Comparison of ENCODE assay signal across 9 cellular contexts in the genomic region with DNA sequence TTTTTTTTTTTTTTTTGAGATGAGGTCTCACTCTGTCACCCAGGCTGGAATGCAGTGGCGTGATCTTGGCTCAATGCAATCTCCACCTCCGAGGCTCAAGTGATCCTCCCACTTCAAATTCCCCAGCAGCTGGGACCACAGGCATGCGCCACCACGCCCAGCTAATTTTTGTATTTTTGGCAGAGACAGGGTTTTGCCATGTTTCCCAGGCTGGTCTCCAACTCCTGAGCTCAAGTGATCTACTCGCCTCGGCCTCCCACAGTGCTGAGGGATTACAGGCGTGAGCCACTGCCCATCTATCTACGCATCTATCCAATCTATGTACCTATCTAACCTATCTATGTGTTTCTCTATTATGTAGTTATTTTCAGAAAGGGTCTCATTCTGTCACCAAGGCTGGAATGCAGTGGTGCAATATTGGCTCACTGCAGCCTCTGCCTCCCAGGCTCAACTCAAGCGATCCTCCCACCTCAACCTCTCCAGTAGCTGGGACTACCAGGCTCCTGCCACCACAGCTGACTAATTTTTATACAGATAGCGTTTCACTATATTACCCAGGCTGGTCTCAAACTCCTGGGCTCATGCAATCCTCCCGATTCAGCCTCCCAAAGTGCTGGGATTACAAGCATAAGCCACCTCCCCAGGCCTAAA. TPM values are rescaled to one million over a fixed set of nuclear protein-coding genes. Genes with fewer than 3 reads are reported as not detected.
DNase-seq lines count a peak whose midpoint lies in the region; ATAC-seq, FAIRE-seq and TF ChIP-seq lines count a peak whose summit lies in the region.
"Had no signal": no experiment of that assay in that cellular context is flagged by ENCODE, and none has a peak within 500 bp of the region (broad histone marks: within the 10 kb centered on the region; RNA-seq: fewer than 3 reads in every experiment).

No MANE protein-coding gene starts in this region.

- H3K27ac ChIP-seq in heart left ventricle (no peak overlapping the region), esophagus muscularis mucosa (replicated peaks in 1 of 4) (no peak overlapping the region)
- H3K27ac ChIP-seq: Peyer's patch had no signal

- no peaks in the 10 kb centered on the region for H3K27me3 ChIP-seq in heart left ventricle
- H3K27me3 ChIP-seq in esophagus muscularis mucosa = no peaks in the 10 kb centered on the region
- H3K27me3 ChIP-seq: Peyer's patch had no signal

- H3K4me1 Mint-ChIP-seq in activated CD4-positive, alpha-beta memory T cell treated with anti-CD3 and anti-CD28 coated beads, Interleukin-2, amount 10 ng/mL, durations not matched to agents 7 days and 5 days = peaks cover 31% of the 10 kb centered on the region
- H3K4me1 Mint-ChIP-seq in stimulated activated effector memory CD8-positive, alpha-beta T cell treated with anti-CD3 and anti-CD28 coated beads, Interleukin-12 subunit alpha, Interleukin-12 subunit beta, amount 100 ng/mL, for 72 hours = peaks cover 36% of the 10 kb centered on the region

- peak; percentile 11 for FAIRE-seq in H54 (lab: Jason Lieb, UNC)

- intact Hi-C loops in heart left ventricle (cut with DNase I) = no loop called here
- intact Hi-C loops in esophagus muscularis mucosa (cut with DNase I) = no loop called here

- ATAC-seq in heart left ventricle (peak in 3 of 4 donors; percentile 65 to 70 (median 66)), GM18858 (IDR thresholded peaks at IDR 0.05; ENCODE audit: unreplicated experiment) (no peak)
- ATAC-seq in stimulated activated effector memory CD8-positive, alpha-beta T cell treated with anti-CD3 and anti-CD28 coated beads, Interleukin-12 subunit alpha, Interleukin-12 subunit beta, amount 100 ng/mL, for 72 hours = no peak

- no peaks in the 10 kb centered on the region for H3K9me3 ChIP-seq in heart left ventricle
- no peaks in the 10 kb centered on the region for H3K9me3 ChIP-seq in esophagus muscularis mucosa
- H3K9me3 ChIP-seq: Peyer's patch had no signal

- no peak for TF ChIP-seq EP300 in esophagus muscularis mucosa (IDR thresholded peaks at IDR 0.05)

- H3K4me1 ChIP-seq in heart left ventricle = peaks cover 0 to 79% (median 23%) of the 10 kb centered on the region in 12 donors
- H3K4me1 ChIP-seq in esophagus muscularis mucosa = peaks cover 5 to 59% (median 46%) of the 10 kb centered on the region in 4 donors

- no peak overlapping the region for H3K4me3 Mint-ChIP-seq in activated CD4-positive, alpha-beta memory T cell treated with anti-CD3 and anti-CD28 coated beads, Interleukin-2, amount 10 ng/mL, durations not matched to agents 7 days and 5 days
- peak overlapping the region; percentile 32 for H3K4me3 Mint-ChIP-seq in stimulated activated effector memory CD8-positive, alpha-beta T cell treated with anti-CD3 and anti-CD28 coated beads, Interleukin-12 subunit alpha, Interleukin-12 subunit beta, amount 100 ng/mL, for 72 hours

- TF ChIP-seq CTCF in heart left ventricle (IDR thresholded peaks at IDR 0.05) (no peak), esophagus muscularis mucosa (IDR thresholded peaks at IDR 0.05) (no peak)

- H3K4me3 ChIP-seq in heart left ventricle (no peak overlapping the region), esophagus muscularis mucosa (no peak overlapping the region)
- H3K4me3 ChIP-seq: Peyer's patch had no signal

- peak overlapping the region; percentile 50 for H3K27ac Mint-ChIP-seq in activated CD4-positive, alpha-beta memory T cell treated with anti-CD3 and anti-CD28 coated beads, Interleukin-2, amount 10 ng/mL, durations not matched to agents 7 days and 5 days
- peak overlapping the region; percentile 86 for H3K27ac Mint-ChIP-seq in stimulated activated effector memory CD8-positive, alpha-beta T cell treated with anti-CD3 and anti-CD28 coated beads, Interleukin-12 subunit alpha, Interleukin-12 subunit beta, amount 100 ng/mL, for 72 hours

- TF ChIP-seq POLR2A in H54 (IDR thresholded peaks at IDR 0.05; ENCODE audit: low read depth, low read length) (no peak), heart left ventricle (IDR thresholded peaks at IDR 0.05) (no peak), esophagus muscularis mucosa (IDR thresholded peaks at IDR 0.05; ENCODE audit: low read depth) (no peak)

- H3K36me3 ChIP-seq in heart left ventricle = peaks cover 0 to 29% (median 22%) of the 10 kb centered on the region in 9 donors
- peaks cover 11 to 23% (median 21%) of the 10 kb centered on the region in 4 donors for H3K36me3 ChIP-seq in esophagus muscularis mucosa

- POLR2A ChIA-PET in activated CD4-positive, alpha-beta memory T cell treated with anti-CD3 and anti-CD28 coated beads, Interleukin-2, amount 10 ng/mL, durations not matched to agents 7 days and 5 days (lab: Charles Lee) = interaction anchor here (1.1 to 1.7 kb wide), 3 partner anchors 11 to 38 kb away, joined by 3 read pairs; partner anchors contain the start of gene RHOA

- H3K27me3 Mint-ChIP-seq in activated CD4-positive, alpha-beta memory T cell treated with anti-CD3 and anti-CD28 coated beads, Interleukin-2, amount 10 ng/mL, durations not matched to agents 7 days and 5 days = no peaks in the 10 kb centered on the region

- CTCF ChIA-PET in activated CD4-positive, alpha-beta memory T cell treated with anti-CD3 and anti-CD28 coated beads, Interleukin-2, amount 10 ng/mL, durations not matched to agents 7 days and 5 days (lab: Charles Lee) = interaction anchor here (0.5 to 0.7 kb wide), 2 partner anchors 170 to 532 kb away, joined by 3 to 6 read pairs; no protein-coding TSS in a partner anchor

- peaks cover 50% of the 10 kb centered on the region for H3K36me3 Mint-ChIP-seq in activated CD4-positive, alpha-beta memory T cell treated with anti-CD3 and anti-CD28 coated beads, Interleukin-2, amount 10 ng/mL, durations not matched to agents 7 days and 5 days (ENCODE audit: low read depth)
- H3K36me3 Mint-ChIP-seq in stimulated activated effector memory CD8-positive, alpha-beta T cell treated with anti-CD3 and anti-CD28 coated beads, Interleukin-12 subunit alpha, Interleukin-12 subunit beta, amount 100 ng/mL, for 72 hours = peaks cover 64% of the 10 kb centered on the region

- H3K9me3 Mint-ChIP-seq in activated CD4-positive, alpha-beta memory T cell treated with anti-CD3 and anti-CD28 coated beads, Interleukin-2, amount 10 ng/mL, durations not matched to agents 7 days and 5 days = peaks cover 9% of the 10 kb centered on the region
- H3K9me3 Mint-ChIP-seq in stimulated activated effector memory CD8-positive, alpha-beta T cell treated with anti-CD3 and anti-CD28 coated beads, Interleukin-12 subunit alpha, Interleukin-12 subunit beta, amount 100 ng/mL, for 72 hours = peaks cover 3% of the 10 kb centered on the region

- DNase-seq in H54 (ENCODE audit: insufficient read length, low spot score) (no peak), heart left ventricle (peak in 3 of 5 donors; percentile 21 to 44 (median 24)), NOMO-1 treated with dmso at 0.1 percent for 144 hours (lab: John Stamatoyannopoulos, UW; ENCODE audit: unreplicated experiment) (no peak), NCI-H524 (lab: John Stamatoyannopoulos, UW) (no peak), esophagus muscularis mucosa (ENCODE audit: extremely low spot score) (no peak)
- DNase-seq in activated CD4-positive, alpha-beta memory T cell treated with anti-CD3 and anti-CD28 coated beads, Interleukin-2, amount 10 ng/mL, durations not matched to agents 7 days and 5 days = no peak
- DNase-seq in stimulated activated effector memory CD8-positive, alpha-beta T cell treated with anti-CD3 and anti-CD28 coated beads, Interleukin-12 subunit alpha, Interleukin-12 subunit beta, amount 100 ng/mL, for 72 hours (ENCODE audit: low spot score in 2 of 2) = no peak

- 58 to 68% (median 66%) methylated on average over 11 of the region's 11 CpGs for WGBS in heart left ventricle, 4 donors
- WGBS in esophagus muscularis mucosa = 82% methylated on average over 11 of the region's 11 CpGs

RNA-seq across cellular contexts. Expression of gene GPX1, which starts 20.2 kb away (rescaled TPM):
- 10 to 100 TPM; 71.5 to 76.8 TPM for total RNA-seq in activated CD4-positive, alpha-beta memory T cell treated with anti-CD3 and anti-CD28 coated beads, Interleukin-2, amount 10 ng/mL, durations not matched to agents 7 days and 5 days
- total RNA-seq in heart left ventricle (100 to 1,000 TPM in 8 of 9 donors, 10 to 100 TPM in 1; 86.3 to 341 (median 124) TPM), esophagus muscularis mucosa (100 to 1,000 TPM; 154 to 295 (median 226) TPM)
- 100 to 1,000 TPM; 174 to 189 TPM for polyA plus RNA-seq in heart left ventricle

RNA-seq across cellular contexts. Expression of gene RHOA, which starts 33.4 kb away (rescaled TPM):
- total RNA-seq in activated CD4-positive, alpha-beta memory T cell treated with anti-CD3 and anti-CD28 coated beads, Interleukin-2, amount 10 ng/mL, durations not matched to agents 7 days and 5 days = 100 to 1,000 TPM; 504 to 505 TPM
- total RNA-seq in heart left ventricle = 100 to 1,000 TPM; 224 to 479 (median 291) TPM
- 100 to 1,000 TPM; 106 to 406 TPM for polyA plus RNA-seq in heart left ventricle
- total RNA-seq in esophagus muscularis mucosa = 100 to 1,000 TPM; 380 to 521 (median 480) TPM

RNA-seq across cellular contexts. Expression of gene TCTA, which starts 33.8 kb away (rescaled TPM):
- 10 to 100 TPM; 19.7 to 22.4 TPM for total RNA-seq in activated CD4-positive, alpha-beta memory T cell treated with anti-CD3 and anti-CD28 coated beads, Interleukin-2, amount 10 ng/mL, durations not matched to agents 7 days and 5 days
- total RNA-seq in heart left ventricle (10 to 100 TPM; 13.2 to 25.3 (median 16.7) TPM), esophagus muscularis mucosa (10 to 100 TPM; 22.0 to 29.8 (median 26.2) TPM)
- polyA plus RNA-seq in heart left ventricle = 10 to 100 TPM; 13.1 to 19.1 TPM

RNA-seq across cellular contexts. Expression of gene USP4, which starts 38.5 kb away (rescaled TPM):
- total RNA-seq in activated CD4-positive, alpha-beta memory T cell treated with anti-CD3 and anti-CD28 coated beads, Interleukin-2, amount 10 ng/mL, durations not matched to agents 7 days and 5 days = 10 to 100 TPM; 77.8 to 85.0 TPM
- total RNA-seq in heart left ventricle = 10 to 100 TPM; 17.3 to 48.6 (median 37.2) TPM
- 10 to 100 TPM; 24.3 to 27.8 TPM for polyA plus RNA-seq in heart left ventricle
- 10 to 100 TPM; 17.9 to 35.7 (median 24.3) TPM for total RNA-seq in esophagus muscularis mucosa

RNA-seq across cellular contexts. Expression of gene AMT, which starts 43.9 kb away (rescaled TPM):
- total RNA-seq in activated CD4-positive, alpha-beta memory T cell treated with anti-CD3 and anti-CD28 coated beads, Interleukin-2, amount 10 ng/mL, durations not matched to agents 7 days and 5 days = 1 to 10 TPM; 3.5 to 5.2 TPM
- total RNA-seq in heart left ventricle (10 to 100 TPM; 10.3 to 39.9 (median 21.5) TPM), esophagus muscularis mucosa (1 to 10 TPM; 1.7 to 5.8 (median 3.8) TPM)
- polyA plus RNA-seq in heart left ventricle = 10 to 100 TPM in 1 of 2 donors, 1 to 10 TPM in 1; 3.5 to 13.1 TPM

Comparison
In these comparisons a context has a peak if more than half of its experiments do, and no peak if none do; other contexts are left out.
1. DNase-seq: peak in heart left ventricle (3 of 5); none in H54 (single experiment), activated CD4-positive, alpha-beta memory T cell treated with anti-CD3 and anti-CD28 coated beads, Interleukin-2, amount 10 ng/mL, durations not matched to agents 7 days and 5 days (single experiment), stimulated activated effector memory CD8-positive, alpha-beta T cell treated with anti-CD3 and anti-CD28 coated beads, Interleukin-12 subunit alpha, Interleukin-12 subunit beta, amount 100 ng/mL, for 72 hours (0 of 2), NOMO-1 treated with dmso at 0.1 percent for 144 hours (single experiment), NCI-H524 (0 of 2) and esophagus muscularis mucosa (single experiment).
2. ATAC-seq: peak in heart left ventricle (3 of 4); none in stimulated activated effector memory CD8-positive, alpha-beta T cell treated with anti-CD3 and anti-CD28 coated beads, Interleukin-12 subunit alpha, Interleukin-12 subunit beta, amount 100 ng/mL, for 72 hours (single experiment) and GM18858 (single experiment).